ENCODE assay signal across 8 cellular contexts in genomic region chr1:166838766-166839599, GRCh38.
A peak's percentile ranks its signal among the peaks of the same experiment; 100 is the strongest.
DNase-seq lines count a peak whose midpoint lies in the region; ATAC-seq and TF ChIP-seq lines count a peak whose summit lies in the region.

Gene POGK, plus strand, starts transcription at chr1:166839475. Its CDS starts 1,482 bp downstream, at chr1:166840957.

- peak within 1 kb of the TSS; percentile 91 for H3K4me3 Mint-ChIP-seq in memory B cell

- H3K4me3 ChIP-seq in effector memory CD4-positive, alpha-beta T cell (ENCODE audit: insufficient read depth, low read depth, low read length, poor library complexity, severe bottlenecking): peak within 1 kb of the TSS; percentile 66

- no peaks in the 10 kb centered on the region for H3K9me3 Mint-ChIP-seq in memory B cell

- H3K27ac Mint-ChIP-seq in memory B cell: peak within 1 kb of the TSS; percentile 84

- H3K27me3 Mint-ChIP-seq in memory B cell: no peaks in the 10 kb centered on the region

- H3K4me1 ChIP-seq in effector memory CD4-positive, alpha-beta T cell (ENCODE audit: control insufficient read depth, insufficient read depth, low read length, poor library complexity, severe bottlenecking): peaks cover 20% of the 10 kb centered on the region

- peaks cover 21% of the 10 kb centered on the region for H3K36me3 ChIP-seq in effector memory CD4-positive, alpha-beta T cell (ENCODE audit: control insufficient read depth, insufficient read depth, low read length)

- TF ChIP-seq CTCF in GM20000 (IDR thresholded peaks at IDR 0.05; ENCODE audit: extremely low read depth, missing control alignments): no peak

- H3K27ac ChIP-seq in effector memory CD4-positive, alpha-beta T cell (ENCODE audit: insufficient read depth, low read length, poor library complexity, severe bottlenecking): peak within 1 kb of the TSS; percentile 85

- peaks cover 27% of the 10 kb centered on the region for H3K4me1 Mint-ChIP-seq in memory B cell

- peak; percentile 87 for ATAC-seq in memory B cell (ENCODE audit: low read depth)

- no peaks in the 10 kb centered on the region for H3K27me3 ChIP-seq in effector memory CD4-positive, alpha-beta T cell (replicated peaks; ENCODE audit: control insufficient read depth, insufficient read depth, low read length, poor library complexity, severe bottlenecking)

- peaks cover 16% of the 10 kb centered on the region for H3K36me3 Mint-ChIP-seq in memory B cell

- DNase-seq in COLO668 (lab: John Stamatoyannopoulos, UW; ENCODE audit: unreplicated experiment) (peak; percentile 96), GM20000 (ENCODE audit: low spot score) (peak; percentile 97), HS-5 (ENCODE audit: low read depth) (peak; percentile 64), NOMO-1 (lab: John Stamatoyannopoulos, UW; ENCODE audit: unreplicated experiment in 2 of 2) (peak; percentile 81 to 90), memory B cell (ENCODE audit: low spot score in 2 of 2) (peak; percentile 61 to 70)
- DNase-seq in activated CD8-positive, alpha-beta memory T cell treated with anti-CD3 and anti-CD28 coated beads for 4 hours (ENCODE audit: low read depth in 2 of 2): peak; percentile 65 to 70
- peak; percentile 70 to 74 (median 73) for DNase-seq in effector memory CD4-positive, alpha-beta T cell
- DNase-seq in stimulated activated CD8-positive, alpha-beta memory T cell treated with anti-CD3 and anti-CD28 coated beads, Interleukin-12 subunit alpha, Interleukin-12 subunit beta, amount 100 ng/mL, for 1 hour (ENCODE audit: low read depth): peak; percentile 65

- H3K9me3 ChIP-seq in effector memory CD4-positive, alpha-beta T cell (ENCODE audit: control insufficient read depth, low read length): no peaks in the 10 kb centered on the region

Comparison
In these comparisons a context has a peak if more than half of its experiments do, and no peak if none do; other contexts are left out.
1. Peak in every context shown above with its lines: DNase-seq, ATAC-seq, H3K4me3 ChIP-seq and H3K27ac ChIP-seq.